Comparison of ENCODE assay signal across 19 cellular contexts in genomic region chr3:172466553-172467130, GRCh38. TPM values are rescaled to one million over a fixed set of nuclear protein-coding genes. Genes with fewer than 3 reads are reported as not detected.
DNase-seq lines count a peak whose midpoint lies in the region; ATAC-seq and TF ChIP-seq lines count a peak whose summit lies in the region.
"Had no signal": no experiment of that assay in that cellular context is flagged by ENCODE, and none has a peak within 500 bp of the region (broad histone marks: within the 10 kb centered on the region; RNA-seq: fewer than 3 reads in every experiment).

No MANE protein-coding gene starts in this region.

- H3K9me2 ChIP-seq in SK-N-SH = no peaks in the 10 kb centered on the region

- WGBS in SK-N-SH (ENCODE audit: low lambda C conversion rate) = 85% methylated on average over 4 of the region's 4 CpGs
- 72 to 91% methylated on average over 4 of the region's 4 CpGs for WGBS in esophagus squamous epithelium, 2 donors

- H3F3A ChIP-seq in SK-N-SH (replicated peaks; ENCODE audit: insufficient read depth) = no peaks in the 10 kb centered on the region

- POLR2A ChIA-PET in SK-N-SH (lab: Yijun Ruan, JAX) = no interaction called here

- H3K27me3 ChIP-seq in SK-N-SH (ENCODE audit: insufficient read depth) (no peaks in the 10 kb centered on the region), RWPE2 (ENCODE audit: insufficient read depth, poor library complexity, severe bottlenecking) (no peaks in the 10 kb centered on the region), esophagus squamous epithelium (no peaks in the 10 kb centered on the region)
- H3K27me3 ChIP-seq: BLaER1 treated with 17β-estradiol and CSF1 and Interleukin-3, amounts not matched to agents 10 nM and 100 nM had no signal

- H3K4me3 ChIP-seq in SK-N-SH (ENCODE audit: low read depth in 2 of 2, low read length in 1 of 2) (no peak overlapping the region), RWPE2 (ENCODE audit: severe bottlenecking) (no peak overlapping the region), esophagus squamous epithelium (no peak overlapping the region)
- H3K4me3 ChIP-seq: BLaER1 treated with 17β-estradiol and CSF1 and Interleukin-3, amounts not matched to agents 10 nM and 100 nM; GM23338 had no signal

- ATAC-seq in SK-N-SH treated with all-trans-retinoic acid at 6 μM for 48 hours (peak; percentile 51), RWPE2 (ENCODE audit: low read depth) (peak; percentile 31; the same call in 2 of the 3 replicates), GM21786 (IDR thresholded peaks at IDR 0.05; ENCODE audit: unreplicated experiment) (no peak), GM18873 (IDR thresholded peaks at IDR 0.05; ENCODE audit: low FRiP score, unreplicated experiment) (no peak)
- ATAC-seq: GM23338 had no signal

- no peaks in the 10 kb centered on the region for H3K36me3 ChIP-seq in SK-N-SH (replicated peaks in 1 of 2; ENCODE audit: control insufficient read depth in 1 of 2, insufficient read depth in 2 of 2, low read length in 1 of 2)
- H3K36me3 ChIP-seq in RWPE2 (ENCODE audit: low read depth) = no peaks in the 10 kb centered on the region
- no peaks in the 10 kb centered on the region for H3K36me3 ChIP-seq in esophagus squamous epithelium
- H3K36me3 ChIP-seq: BLaER1 treated with 17β-estradiol and CSF1 and Interleukin-3, amounts not matched to agents 10 nM and 100 nM had no signal

- TF ChIP-seq CTCF in SK-N-SH (IDR thresholded peaks at IDR 0.05) (no peak), RWPE2 (IDR thresholded peaks at IDR 0.05; ENCODE audit: poor library complexity, severe bottlenecking) (no peak), esophagus squamous epithelium (IDR thresholded peaks at IDR 0.05) (no peak)

- H3K9ac ChIP-seq in SK-N-SH = no peak overlapping the region
- H3K9ac ChIP-seq: BLaER1 treated with 17β-estradiol and CSF1 and Interleukin-3, amounts not matched to agents 10 nM and 100 nM had no signal

- TF ChIP-seq EP300 in SK-N-SH (IDR thresholded peaks at IDR 0.05; ENCODE audit: borderline replicate concordance in 1 of 2, low read depth in 1 of 2, low read length in 1 of 2) = no peak

- TF ChIP-seq RAD21 in SK-N-SH (IDR thresholded peaks at IDR 0.05; ENCODE audit: low read length) = no peak

- H3K4me1 ChIP-seq in SK-N-SH (ENCODE audit: control insufficient read depth in 1 of 2, insufficient read depth in 2 of 2, low read depth in 1 of 2, low read length in 1 of 2) (peaks cover 0 to 2% of the 10 kb centered on the region in 2 experiments; a peak in 1 of 4 replicates), RWPE2 (ENCODE audit: insufficient read depth, poor library complexity, severe bottlenecking) (peaks cover 10% of the 10 kb centered on the region), esophagus squamous epithelium (peaks cover 0 to 24% (median 0%) of the 10 kb centered on the region in 3 donors)
- H3K4me1 ChIP-seq: BLaER1 treated with 17β-estradiol and CSF1 and Interleukin-3, amounts not matched to agents 10 nM and 100 nM had no signal

- no peaks in the 10 kb centered on the region for H3K79me2 ChIP-seq in SK-N-SH (ENCODE audit: insufficient read depth)

- CTCF ChIA-PET in SK-N-SH (lab: Yijun Ruan, JAX) = no interaction called here

- DNase-seq in SK-N-SH (no peak), RWPE2 (ENCODE audit: low spot score) (no peak), esophagus squamous epithelium (lab: John Stamatoyannopoulos, UW) (no peak), NCI-H2196 treated with DMSO at 0.1 percent for 48 hours (lab: John Stamatoyannopoulos, UW; ENCODE audit: unreplicated experiment) (no peak), COR-L47 (lab: John Stamatoyannopoulos, UW) (no peak)
- DNase-seq: DMS153, NCI-H1417 treated with DMSO at 0.1 percent for 48 hours, NCI-H2029, NCI-H2171 treated with DMSO at 0.1 percent for 48 hours, NCI-H510A treated with DMSO at 0.1 percent for 48 hours, SIG-M5 had no signal

- H3K4me2 ChIP-seq in SK-N-SH = no peak overlapping the region
- H3K4me2 ChIP-seq: BLaER1 treated with 17β-estradiol and CSF1 and Interleukin-3, amounts not matched to agents 10 nM and 100 nM; GM23338 had no signal

- H3K9me3 ChIP-seq in SK-N-SH (0 out of 2 replicates have a peak, but pooled peaks cover under 1% of the 10 kb centered on the region), RWPE2 (ENCODE audit: severe bottlenecking) (no peaks in the 10 kb centered on the region), esophagus squamous epithelium (no peaks in the 10 kb centered on the region)

- H3K27ac ChIP-seq in SK-N-SH (ENCODE audit: low read depth in 2 of 2, low read length in 1 of 2) (no peak overlapping the region), RWPE2 (ENCODE audit: poor library complexity, severe bottlenecking) (peak overlapping the region; percentile 12), esophagus squamous epithelium (peak overlapping the region in 3 of 4 donors; percentile 8 to 40 (median 23))
- H3K27ac ChIP-seq: 22Rv1; BLaER1 treated with 17β-estradiol and CSF1 and Interleukin-3, amounts not matched to agents 10 nM and 100 nM had no signal

- no peak overlapping the region for H2AFZ ChIP-seq in SK-N-SH (ENCODE audit: low read depth)
- H2AFZ ChIP-seq: GM23338 had no signal

- intact Hi-C loops in esophagus squamous epithelium (cut with DNase I) = no loop called here

- no peak for TF ChIP-seq POLR2A in esophagus squamous epithelium (IDR thresholded peaks at IDR 0.05)

- no peaks in the 10 kb centered on the region for H4K20me1 ChIP-seq in SK-N-SH (ENCODE audit: insufficient read depth)
- H4K20me1 ChIP-seq: BLaER1 treated with 17β-estradiol and CSF1 and Interleukin-3, amounts not matched to agents 10 nM and 100 nM had no signal

TF ChIP-seq in SK-N-SH treated with all-trans-retinoic acid at 6 μM for 48 hours, 23 proteins besides CTCF, POLR2A, EP300 and RAD21 (continues in another document):
- TF ChIP-seq ZC3H10 (CRISPR knock-in tag; IDR thresholded peaks at IDR 0.05) (no peak), CSRNP3 (CRISPR knock-in tag; IDR thresholded peaks at IDR 0.05) (no peak), GLIS3 (CRISPR knock-in tag; IDR thresholded peaks at IDR 0.05) (no peak), ZNF8 (CRISPR knock-in tag; IDR thresholded peaks at IDR 0.05) (no peak), CREB5 (CRISPR knock-in tag; IDR thresholded peaks at IDR 0.05; ENCODE audit: low read depth) (no peak)

TF ChIP-seq in SK-N-SH, 30 proteins besides CTCF, POLR2A, EP300 and RAD21 (continues in another document):
- TF ChIP-seq, protein P1, sequence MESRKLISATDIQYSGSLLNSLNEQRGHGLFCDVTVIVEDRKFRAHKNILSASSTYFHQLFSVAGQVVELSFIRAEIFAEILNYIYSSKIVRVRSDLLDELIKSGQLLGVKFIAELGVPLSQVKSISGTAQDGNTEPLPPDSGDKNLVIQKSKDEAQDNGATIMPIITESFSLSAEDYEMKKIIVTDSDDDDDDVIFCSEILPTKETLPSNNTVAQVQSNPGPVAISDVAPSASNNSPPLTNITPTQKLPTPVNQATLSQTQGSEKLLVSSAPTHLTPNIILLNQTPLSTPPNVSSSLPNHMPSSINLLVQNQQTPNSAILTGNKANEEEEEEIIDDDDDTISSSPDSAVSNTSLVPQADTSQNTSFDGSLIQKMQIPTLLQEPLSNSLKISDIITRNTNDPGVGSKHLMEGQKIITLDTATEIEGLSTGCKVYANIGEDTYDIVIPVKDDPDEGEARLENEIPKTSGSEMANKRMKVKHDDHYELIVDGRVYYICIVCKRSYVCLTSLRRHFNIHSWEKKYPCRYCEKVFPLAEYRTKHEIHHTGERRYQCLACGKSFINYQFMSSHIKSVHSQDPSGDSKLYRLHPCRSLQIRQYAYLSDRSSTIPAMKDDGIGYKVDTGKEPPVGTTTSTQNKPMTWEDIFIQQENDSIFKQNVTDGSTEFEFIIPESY (IDR thresholded peaks at IDR 0.05; ENCODE audit: borderline replicate concordance, low read depth) = no peak
- TF ChIP-seq IRF3 (IDR thresholded peaks at IDR 0.05; ENCODE audit: low read depth, low read length) = no peak
- no peak for TF ChIP-seq MEF2A (IDR thresholded peaks at IDR 0.05; ENCODE audit: borderline replicate concordance, low read depth)
- TF ChIP-seq SIN3A (IDR thresholded peaks at IDR 0.05; ENCODE audit: borderline replicate concordance, low read depth, low read length) = no peak
- no peak for TF ChIP-seq MAX (IDR thresholded peaks at IDR 0.05; ENCODE audit: low read depth)
- TF ChIP-seq, protein P2, sequence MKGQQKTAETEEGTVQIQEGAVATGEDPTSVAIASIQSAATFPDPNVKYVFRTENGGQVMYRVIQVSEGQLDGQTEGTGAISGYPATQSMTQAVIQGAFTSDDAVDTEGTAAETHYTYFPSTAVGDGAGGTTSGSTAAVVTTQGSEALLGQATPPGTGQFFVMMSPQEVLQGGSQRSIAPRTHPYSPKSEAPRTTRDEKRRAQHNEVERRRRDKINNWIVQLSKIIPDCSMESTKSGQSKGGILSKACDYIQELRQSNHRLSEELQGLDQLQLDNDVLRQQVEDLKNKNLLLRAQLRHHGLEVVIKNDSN (IDR thresholded peaks at IDR 0.05; ENCODE audit: borderline replicate concordance, low read depth) = no peak
- TF ChIP-seq RFX5 (IDR thresholded peaks at IDR 0.05; ENCODE audit: low read length) = no peak
- no peak for TF ChIP-seq MXI1 (IDR thresholded peaks at IDR 0.05; ENCODE audit: low read depth, low read length)
- TF ChIP-seq SMC3 (IDR thresholded peaks at IDR 0.05; ENCODE audit: low read depth, low read length) = no peak
- no peak for TF ChIP-seq TEAD4 (IDR thresholded peaks at IDR 0.05; ENCODE audit: borderline replicate concordance, insufficient read depth)
- TF ChIP-seq JUND (IDR thresholded peaks at IDR 0.05) = no peak
- no peak for TF ChIP-seq NRF1 (IDR thresholded peaks at IDR 0.05; ENCODE audit: low read depth, low read length)
- no peak for TF ChIP-seq FOSL2 (IDR thresholded peaks at IDR 0.05; ENCODE audit: borderline replicate concordance, low read depth)

RNA-seq across cellular contexts. Expression of gene GHSR, which starts 18.4 kb away (rescaled TPM):
- polyA plus RNA-seq in SK-N-SH (2012; rRNA removed) = not detected in 2 replicates
- polyA plus RNA-seq in SK-N-SH (2012; cell fraction: cytosol; rRNA removed) = not detected in 2 replicates
- not detected in 2 replicates for polyA plus RNA-seq in SK-N-SH (2012; cell fraction: nucleus; rRNA removed)
- total RNA-seq in esophagus squamous epithelium = not detected
- total RNA-seq: G401, GM23338, LHCN-M2 had no signal
- polyA plus RNA-seq: GM23338 had no signal

RNA-seq across cellular contexts. Expression of gene TNFSF10, which starts 56.6 kb away (rescaled TPM):
- polyA plus RNA-seq in SK-N-SH (2012; rRNA removed) = 0.03 and 0.10 TPM in 2 replicates
- 0.07 and 0.12 TPM in 2 replicates for polyA plus RNA-seq in SK-N-SH (2012; cell fraction: cytosol; rRNA removed)
- 0.12 TPM in 1 of 2 replicates, not detected in the other for polyA plus RNA-seq in SK-N-SH (2012; cell fraction: nucleus; rRNA removed)
- 100 to 1,000 TPM in 2 of 4 donors, 10 to 100 TPM in 2; 61.7 to 128 (median 83.8) TPM for total RNA-seq in esophagus squamous epithelium
- total RNA-seq: G401, GM23338, LHCN-M2 had no signal

Comparison
In these comparisons a context has a peak if more than half of its experiments do, and no peak if none do; other contexts are left out.
1. ATAC-seq: peak in SK-N-SH treated with all-trans-retinoic acid at 6 μM for 48 hours (single experiment) and RWPE2 (single experiment); none in GM21786 (single experiment) and GM18873 (single experiment).
2. H3K27ac ChIP-seq: peak in RWPE2 (single experiment) and esophagus squamous epithelium (3 of 4); none in SK-N-SH (0 of 2).